Comparison of ENCODE assay signal across 9 cellular contexts in the genomic region with DNA sequence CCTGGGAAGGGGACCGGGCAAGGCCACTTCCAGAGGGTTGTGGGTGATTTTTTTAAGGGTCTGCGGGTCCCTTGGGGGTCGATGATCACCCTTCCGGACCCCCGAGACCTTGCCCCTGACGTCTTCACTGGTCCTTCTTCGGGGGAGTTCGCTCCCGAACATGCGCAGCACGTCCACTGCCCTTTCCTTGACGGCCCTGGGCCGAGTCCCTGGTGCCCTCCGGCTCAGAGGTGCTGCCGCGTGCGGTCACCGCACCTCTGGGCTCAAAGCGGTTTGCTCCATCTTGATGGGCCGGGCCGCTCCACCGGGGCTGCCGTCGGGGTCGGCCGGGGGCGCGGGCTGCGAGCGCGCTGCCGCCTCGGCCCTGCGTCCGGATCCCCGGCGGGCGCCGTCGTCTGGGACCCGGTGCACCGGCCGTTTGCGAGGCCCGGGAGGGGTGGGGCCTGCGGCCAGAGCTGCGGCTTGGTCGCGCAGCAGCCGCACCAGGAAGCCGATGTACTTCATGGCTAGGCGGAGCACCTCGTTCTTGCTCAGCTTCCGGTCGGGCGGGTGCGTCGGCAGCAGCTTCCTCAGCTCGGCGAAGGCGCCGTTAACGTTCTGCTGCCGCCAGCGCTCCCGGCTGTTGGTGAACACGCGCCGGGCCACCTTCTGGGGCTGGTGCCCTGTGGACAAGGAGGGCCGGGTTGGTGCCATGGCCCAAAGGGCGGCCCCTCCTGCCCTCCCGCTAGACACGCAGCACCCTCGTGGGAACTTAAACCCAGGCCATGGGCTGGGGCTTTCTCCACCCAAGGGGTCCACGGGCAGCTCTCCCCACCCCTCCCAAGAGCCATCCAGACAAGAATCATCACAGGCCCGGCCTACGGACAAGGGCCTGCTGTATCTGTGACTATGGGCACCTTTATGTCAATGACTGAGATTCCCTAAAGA. TPM values are rescaled to one million over a fixed set of nuclear protein-coding genes. Genes with fewer than 3 reads are reported as not detected.
DNase-seq lines count a peak whose midpoint lies in the region; ATAC-seq and TF ChIP-seq lines count a peak whose summit lies in the region.
"Had no signal": no experiment of that assay in that cellular context is flagged by ENCODE, and none has a peak within 500 bp of the region (broad histone marks: within the 10 kb centered on the region; RNA-seq: fewer than 3 reads in every experiment).

No MANE protein-coding gene starts in this region.

- H3K9me3 Mint-ChIP-seq in T-helper 1 cell treated with Interleukin-12 subunit alpha and Interleukin-12 subunit beta and Interleukin-4 antibody, amounts not matched to agents 30 μg/mL and 1 μg/mL, for 36 hours = peaks cover 5% of the 10 kb centered on the region

- peaks cover 32% of the 10 kb centered on the region for H3K4me1 Mint-ChIP-seq in T-helper 1 cell treated with Interleukin-12 subunit alpha and Interleukin-12 subunit beta and Interleukin-4 antibody, amounts not matched to agents 30 μg/mL and 1 μg/mL, for 36 hours (ENCODE audit: low read depth)

- ATAC-seq in left lobe of liver = peak; percentile 10
- no peak for ATAC-seq in HG02763 (IDR thresholded peaks at IDR 0.05; ENCODE audit: unreplicated experiment)

- in situ Hi-C loops in HAP-1 (cut with MboI; ENCODE audit: low sequenced_read_pairs) = no loop called here

- H3K36me3 ChIP-seq in HAP-1 (replicated peaks) = no peaks in the 10 kb centered on the region

- DNase-seq in amniotic epithelial cell (ENCODE audit: low read depth) (peak; percentile 65), left lobe of liver (ENCODE audit: low spot score) (peak; percentile 70), HAP-1 (ENCODE audit: low spot score in 2 of 2) (no peak), SK-N-DZ (ENCODE audit: low spot score) (no peak)
- peak; percentile 50 to 63 for DNase-seq in stimulated activated CD8-positive, alpha-beta memory T cell treated with anti-CD3 and anti-CD28 coated beads, Interleukin-2, amount 100 ng/mL, for 1 hour (ENCODE audit: low read depth in 2 of 2)

- H3K36me3 Mint-ChIP-seq in T-helper 1 cell treated with Interleukin-12 subunit alpha and Interleukin-12 subunit beta and Interleukin-4 antibody, amounts not matched to agents 30 μg/mL and 1 μg/mL, for 36 hours (ENCODE audit: low read depth) = peaks cover 6% of the 10 kb centered on the region

- H3K4me3 Mint-ChIP-seq in T-helper 1 cell treated with Interleukin-12 subunit alpha and Interleukin-12 subunit beta and Interleukin-4 antibody, amounts not matched to agents 30 μg/mL and 1 μg/mL, for 36 hours = peak overlapping the region; percentile 81

- H3K27ac Mint-ChIP-seq in T-helper 1 cell treated with Interleukin-12 subunit alpha and Interleukin-12 subunit beta and Interleukin-4 antibody, amounts not matched to agents 30 μg/mL and 1 μg/mL, for 36 hours = peak overlapping the region; percentile 89

- 0 out of 2 replicates have a peak, but pooled peaks cover 3% of the 10 kb centered on the region for H3K4me1 ChIP-seq in HAP-1

- no peak overlapping the region for H3K4me3 ChIP-seq in HAP-1

- peaks cover 35% of the 10 kb centered on the region for H3K27me3 Mint-ChIP-seq in T-helper 1 cell treated with Interleukin-12 subunit alpha and Interleukin-12 subunit beta and Interleukin-4 antibody, amounts not matched to agents 30 μg/mL and 1 μg/mL, for 36 hours (ENCODE audit: low read depth)

- H3K27me3 ChIP-seq in HAP-1 (ENCODE audit: low read depth) = 0 out of 2 replicates have a peak, but pooled peaks cover 3% of the 10 kb centered on the region

- H3K9me3 ChIP-seq in HAP-1 = no peaks in the 10 kb centered on the region

- peak; percentile 60 for TF ChIP-seq POLR2A in GM19099 (IDR thresholded peaks at IDR 0.05; ENCODE audit: extremely low read depth, insufficient read length, low read depth)

RNA-seq across cellular contexts. Expression of a gene that starts 3.3 kb away (rescaled TPM):
- 1.5 TPM for total RNA-seq in left lobe of liver
- 9.6 and 14.0 TPM in 2 replicates for polyA plus RNA-seq in SK-N-DZ (2014; cell fraction: cytosol; rRNA removed)
- 12.2 and 12.8 TPM in 2 replicates for polyA plus RNA-seq in SK-N-DZ (2014; cell fraction: nucleus; rRNA removed)
- total RNA-seq: SK-MEL-5 had no signal

RNA-seq across cellular contexts. Expression of a gene that starts 17.2 kb away (rescaled TPM):
- total RNA-seq in left lobe of liver = 15.8 TPM
- polyA plus RNA-seq in SK-N-DZ (2014; cell fraction: cytosol; rRNA removed) = 51.1 and 87.6 TPM in 2 replicates
- 354 and 363 TPM in 2 replicates for polyA plus RNA-seq in SK-N-DZ (2014; cell fraction: nucleus; rRNA removed)

RNA-seq across cellular contexts. Expression of a gene that starts 18.7 kb away (rescaled TPM):
- 26.7 TPM for total RNA-seq in left lobe of liver
- 22.5 and 35.9 TPM in 2 replicates for polyA plus RNA-seq in SK-N-DZ (2014; cell fraction: cytosol; rRNA removed)
- 20.5 and 25.4 TPM in 2 replicates for polyA plus RNA-seq in SK-N-DZ (2014; cell fraction: nucleus; rRNA removed)

RNA-seq across cellular contexts. Expression of a gene that starts 50.8 kb away (rescaled TPM):
- 22.7 TPM for total RNA-seq in left lobe of liver
- polyA plus RNA-seq in SK-N-DZ (2014; cell fraction: cytosol; rRNA removed) = 88.3 and 135 TPM in 2 replicates
- 230 and 272 TPM in 2 replicates for polyA plus RNA-seq in SK-N-DZ (2014; cell fraction: nucleus; rRNA removed)

RNA-seq across cellular contexts. Expression of a gene that starts 50.9 kb away (rescaled TPM):
- total RNA-seq in left lobe of liver = 26.5 TPM
- polyA plus RNA-seq in SK-N-DZ (2014; cell fraction: cytosol; rRNA removed) = 22.6 and 22.7 TPM in 2 replicates
- polyA plus RNA-seq in SK-N-DZ (2014; cell fraction: nucleus; rRNA removed) = 27.7 and 36.1 TPM in 2 replicates

Comparison
In these comparisons a context has a peak if more than half of its experiments do, and no peak if none do; other contexts are left out.
1. DNase-seq: peak in amniotic epithelial cell (single experiment), left lobe of liver (single experiment) and stimulated activated CD8-positive, alpha-beta memory T cell treated with anti-CD3 and anti-CD28 coated beads, Interleukin-2, amount 100 ng/mL, for 1 hour (2 of 2); none in HAP-1 (0 of 2) and SK-N-DZ (single experiment).